Comparison of ENCODE assay signal across 26 cellular contexts in the genomic region with DNA sequence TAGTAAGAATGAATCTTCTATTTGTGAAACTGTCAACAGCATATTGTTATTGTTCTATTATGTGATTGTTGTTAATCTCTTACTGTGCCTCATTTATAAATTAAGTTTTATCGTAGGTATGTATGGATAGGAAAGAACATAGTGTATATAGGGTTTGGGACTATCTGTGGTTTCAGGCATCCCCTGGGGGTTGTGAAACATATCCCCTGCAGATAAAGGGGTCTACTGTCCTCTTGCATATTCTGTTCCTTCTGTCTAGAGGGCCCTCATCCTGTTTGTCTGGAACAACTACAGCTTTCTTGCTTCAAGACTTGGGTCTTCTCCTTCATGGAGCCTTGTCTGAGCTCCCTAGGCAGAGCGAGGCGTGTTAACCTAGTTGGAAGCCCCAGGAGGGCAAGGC.
"Had no signal": no experiment of that assay in that cellular context is flagged by ENCODE, and none has a peak within 500 bp of the region (broad histone marks: within the 10 kb centered on the region; RNA-seq: fewer than 3 reads in every experiment).

No MANE protein-coding gene starts in this region.

- H3K9me3 Mint-ChIP-seq: activated CD4-positive, alpha-beta memory T cell treated with anti-CD3 and anti-CD28 coated beads for 36 hours; activated CD4-positive, alpha-beta T cell treated with anti-CD3 and anti-CD28 coated beads, Interleukin-2, amount 10 ng/mL, durations not matched to agents 7 days and 5 days; activated naive CD4-positive, alpha-beta T cell treated with anti-CD3 and anti-CD28 coated beads for 36 hours; activated T-cell treated with anti-CD3 and anti-CD28 coated beads, Interleukin-2, amount 50 U/mL, for 4 hours had no signal

- H3K27ac Mint-ChIP-seq: activated CD4-positive, alpha-beta memory T cell treated with anti-CD3 and anti-CD28 coated beads for 36 hours; activated CD4-positive, alpha-beta T cell treated with anti-CD3 and anti-CD28 coated beads, Interleukin-2, amount 10 ng/mL, durations not matched to agents 7 days and 5 days; activated naive CD4-positive, alpha-beta T cell treated with anti-CD3 and anti-CD28 coated beads for 36 hours; activated naive CD8-positive, alpha-beta T cell had no signal

- H3K27me3 ChIP-seq: brain microvascular endothelial cell, cardiac muscle cell, Peyer's patch, SJCRH30 had no signal

- H3K36me3 Mint-ChIP-seq: activated CD4-positive, alpha-beta memory T cell treated with anti-CD3 and anti-CD28 coated beads for 36 hours; activated naive CD8-positive, alpha-beta T cell had no signal

- H3K9me3 ChIP-seq: Peyer's patch, SJCRH30 had no signal

- H3K36me3 ChIP-seq: brain microvascular endothelial cell, cardiac muscle cell, Peyer's patch, SJCRH30 had no signal

- ATAC-seq: activated T-cell treated with anti-CD3 and anti-CD28 coated beads, Interleukin-2, amount 50 U/mL, for 4 hours had no signal

- H3K4me3 Mint-ChIP-seq: activated CD4-positive, alpha-beta memory T cell treated with anti-CD3 and anti-CD28 coated beads for 36 hours; activated CD4-positive, alpha-beta T cell treated with anti-CD3 and anti-CD28 coated beads, Interleukin-2, amount 10 ng/mL, durations not matched to agents 7 days and 5 days; activated naive CD4-positive, alpha-beta T cell treated with anti-CD3 and anti-CD28 coated beads for 36 hours; activated naive CD8-positive, alpha-beta T cell; activated T-cell treated with anti-CD3 and anti-CD28 coated beads, Interleukin-2, amount 50 U/mL, for 4 hours had no signal

- H3K27me3 Mint-ChIP-seq: activated CD4-positive, alpha-beta memory T cell treated with anti-CD3 and anti-CD28 coated beads for 36 hours had no signal

- H3K4me1 ChIP-seq: Peyer's patch, SJCRH30 had no signal

- H3K4me3 ChIP-seq: cardiac muscle cell, Peyer's patch, SJCRH30 had no signal

- DNase-seq: activated CD4-positive, alpha-beta memory T cell treated with anti-CD3 and anti-CD28 coated beads for 36 hours; activated CD4-positive, alpha-beta T cell treated with anti-CD3 and anti-CD28 coated beads, Interleukin-2, amount 10 ng/mL, durations not matched to agents 7 days and 5 days; activated CD4-positive, CD25-positive, alpha-beta regulatory T cell; activated CD8-positive, alpha-beta memory T cell treated with anti-CD3 and anti-CD28 coated beads for 24 hours; activated effector memory CD4-positive, alpha-beta T cell treated with anti-CD3 and anti-CD28 coated beads, Interleukin-2, amount 50 U/mL, for 16 hours; activated naive CD4-positive, alpha-beta T cell treated with anti-CD3 and anti-CD28 coated beads for 36 hours; activated T-cell treated with anti-CD3 and anti-CD28 coated beads, Interleukin-2, amount 50 U/mL, for 4 hours; amygdala; Kasumi-1; KBM-7; NCI-H1048; NCI-H1930; NCI-H2171 treated with DMSO at 0.1 percent for 48 hours; NCI-H345; NCI-H510A; NCI-H526 treated with DMSO at 0.1 percent for 48 hours; Peyer's patch; Right ventricle myocardium superior; SJCRH30; T-helper 2 cell; T1000 had no signal

- H3K4me1 Mint-ChIP-seq: activated CD4-positive, alpha-beta T cell treated with anti-CD3 and anti-CD28 coated beads, Interleukin-2, amount 10 ng/mL, durations not matched to agents 7 days and 5 days had no signal

- H3K27ac ChIP-seq: brain microvascular endothelial cell, cardiac muscle cell, Peyer's patch, RWPE1, SJCRH30, VCaP had no signal
